ENCODE assay signal across 8 cellular contexts in the genomic region with DNA sequence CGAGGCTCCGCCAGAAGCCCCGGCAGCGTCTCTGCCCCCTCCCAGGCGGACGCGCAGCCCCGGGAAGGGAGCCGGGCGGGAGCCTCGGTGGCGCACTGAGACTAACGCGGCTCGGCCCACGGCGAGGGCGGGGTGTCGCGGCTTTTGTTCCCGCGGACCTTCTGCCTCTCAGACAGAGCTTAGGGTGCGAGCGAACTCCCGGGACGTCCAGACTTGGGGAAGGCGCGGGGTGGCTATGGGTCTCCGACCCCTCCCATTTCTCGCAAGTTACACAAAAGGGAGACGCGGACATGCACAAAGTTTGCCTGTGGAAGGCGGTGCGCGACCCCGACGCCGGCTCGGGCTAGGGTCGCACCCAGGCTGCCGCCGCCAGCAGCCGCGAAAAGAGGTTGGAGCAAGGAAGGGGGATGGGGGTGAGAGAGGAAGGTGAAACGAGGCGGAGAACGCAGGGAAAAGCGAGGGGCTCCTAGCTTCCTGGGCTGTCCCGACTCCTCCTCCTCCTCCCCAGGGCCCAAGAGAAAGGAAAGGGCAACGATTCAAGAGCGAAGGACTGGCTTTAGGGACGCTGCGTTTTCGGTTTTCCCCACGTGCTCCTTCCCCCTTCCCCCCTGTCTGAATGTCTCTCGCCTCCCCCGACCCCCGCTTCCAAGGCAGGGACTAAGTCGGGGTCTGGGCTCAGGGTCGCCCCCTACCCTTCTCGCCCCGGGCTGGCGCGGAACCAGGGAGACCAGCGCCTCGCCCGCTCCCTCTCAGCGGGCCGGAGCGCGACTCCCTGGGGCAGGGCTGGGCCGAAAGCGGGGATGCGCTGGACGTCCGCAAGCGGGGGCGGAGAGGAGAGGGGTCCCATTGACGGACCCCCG. TPM values are rescaled to one million over a fixed set of nuclear protein-coding genes. Genes with fewer than 3 reads are reported as not detected.
DNase-seq lines count a peak whose midpoint lies in the region; ATAC-seq and TF ChIP-seq lines count a peak whose summit lies in the region.

No MANE protein-coding gene starts in this region.

- peak overlapping the region; percentile 90 for H3K4me2 ChIP-seq in PC-9

- DNase-seq in COLO829 (ENCODE audit: low spot score) = peak; percentile 45
- peak in 1 of 2 experiments; percentile 46 for DNase-seq in HL-60 (ENCODE audit: low read depth in 1 of 2, low spot score in 1 of 2)
- DNase-seq in PC-9 = peak; percentile 35 to 47
- peak; percentile 6 for DNase-seq in activated gamma-delta T cell treated with anti-CD3 and anti-CD28 coated beads, Interleukin-2, amount 50 U/mL, for 16 hours (ENCODE audit: low read depth)
- DNase-seq in foreskin melanocyte = peak; percentile 61
- peak; percentile 61 for DNase-seq in nephron progenitor cell

- H3K27me3 Mint-ChIP-seq in nephron progenitor cell (ENCODE audit: low read depth, poor library complexity) = peaks cover 6% of the 10 kb centered on the region

- intact Hi-C loops in PC-9 (cut with micrococcal nuclease; ENCODE audit: unreplicated experiment) = loop anchor here (1.0 to 5.0 kb wide), 5 partner anchors 53 to 561 kb away; no protein-coding TSS in a partner anchor

- H4K20me1 ChIP-seq in PC-9 (ENCODE audit: insufficient read depth) = no peaks in the 10 kb centered on the region

- H3K4me1 ChIP-seq in PC-9 (replicated peaks; ENCODE audit: insufficient read depth) = peaks cover 36% of the 10 kb centered on the region
- H3K4me1 ChIP-seq in thymus (ENCODE audit: control insufficient read depth, insufficient read depth, low read length) = peaks cover 4% of the 10 kb centered on the region

- peak overlapping the region; percentile 96 for H3K4me3 Mint-ChIP-seq in nephron progenitor cell

- POLR2A ChIA-PET in PC-9 (lab: Charles Lee; ENCODE audit: unreplicated experiment) = no interaction called here

- H3K79me2 ChIP-seq in PC-9 (ENCODE audit: low read depth) = peaks cover 56% of the 10 kb centered on the region

- peak overlapping the region; percentile 89 for H2AFZ ChIP-seq in PC-9

- BruUV-seq in PC-9 (replicated peaks; lab: Mats Ljungman, UMichigan) = TSS peak; percentile 36

- peak overlapping the region; percentile 94 for H3K27ac Mint-ChIP-seq in nephron progenitor cell

- no peaks in the 10 kb centered on the region for H3F3A ChIP-seq in PC-9 (ENCODE audit: insufficient read depth, low read depth)

- H3K36me3 ChIP-seq in PC-9 (ENCODE audit: low read depth) = no peaks in the 10 kb centered on the region
- H3K36me3 ChIP-seq in thymus (ENCODE audit: control insufficient read depth, insufficient read depth) = no peaks in the 10 kb centered on the region

- ATAC-seq in GM21381 (IDR thresholded peaks at IDR 0.05; ENCODE audit: unreplicated experiment) = peak; percentile 37

- H3K4me3 ChIP-seq in HL-60 (replicated peaks; ENCODE audit: insufficient read depth, low read length) (peak overlapping the region; percentile 90), PC-9 (peak overlapping the region; percentile 92), thymus (ENCODE audit: low read length) (peak overlapping the region; percentile 81)

- H3K9me3 ChIP-seq in PC-9 (ENCODE audit: insufficient read depth, low read depth) (no peaks in the 10 kb centered on the region), thymus (ENCODE audit: control insufficient read depth) (no peaks in the 10 kb centered on the region)

- peaks cover 53% of the 10 kb centered on the region for H3K4me1 Mint-ChIP-seq in nephron progenitor cell

- H3K9me2 ChIP-seq in PC-9 (ENCODE audit: insufficient read depth) = no peaks in the 10 kb centered on the region

- WGBS in thymus = under 1% methylated on average over 80 of the region's 80 CpGs

- H3K27ac ChIP-seq in HL-60 (replicated peaks) = peak overlapping the region; percentile 93
- H3K27ac ChIP-seq in PC-9 = peak overlapping the region; percentile 43
- H3K27ac ChIP-seq in thymus (ENCODE audit: low read depth) = peak overlapping the region; percentile 82

- no peak for TF ChIP-seq CTCF in HL-60 (IDR thresholded peaks at IDR 0.05; ENCODE audit: insufficient read depth, low read length)
- no peak for TF ChIP-seq CTCF in PC-9 (conservative IDR thresholded peaks at IDR 0.05)
- TF ChIP-seq CTCF in nephron progenitor cell (IDR thresholded peaks at IDR 0.05) = no peak

- CTCF ChIA-PET in PC-9 (lab: Charles Lee) = no interaction called here

- no peaks in the 10 kb centered on the region for H3K36me3 Mint-ChIP-seq in nephron progenitor cell (ENCODE audit: low read depth)

- no peaks in the 10 kb centered on the region for H3K9me3 Mint-ChIP-seq in nephron progenitor cell

- H3K27me3 ChIP-seq in HL-60 (ENCODE audit: insufficient read depth, poor library complexity, severe bottlenecking) (no peaks in the 10 kb centered on the region), PC-9 (ENCODE audit: insufficient read depth, low read depth) (no peaks in the 10 kb centered on the region), thymus (ENCODE audit: control insufficient read depth, insufficient read depth) (peaks cover 2% of the 10 kb centered on the region)

RNA-seq across cellular contexts. Expression of gene APP, which starts 0.7 kb away (rescaled TPM):
- total RNA-seq in PC-9 (2021) = 224 and 269 TPM in 2 replicates
- 152 TPM for polyA plus RNA-seq in thymus

Comparison
In these comparisons a context has a peak if more than half of its experiments do, and no peak if none do; other contexts are left out.
1. H3K27ac ChIP-seq: peak in every context shown above with its lines; median percentile 93 in HL-60; 82 in thymus; 43 in PC-9.